In the genomic region with DNA sequence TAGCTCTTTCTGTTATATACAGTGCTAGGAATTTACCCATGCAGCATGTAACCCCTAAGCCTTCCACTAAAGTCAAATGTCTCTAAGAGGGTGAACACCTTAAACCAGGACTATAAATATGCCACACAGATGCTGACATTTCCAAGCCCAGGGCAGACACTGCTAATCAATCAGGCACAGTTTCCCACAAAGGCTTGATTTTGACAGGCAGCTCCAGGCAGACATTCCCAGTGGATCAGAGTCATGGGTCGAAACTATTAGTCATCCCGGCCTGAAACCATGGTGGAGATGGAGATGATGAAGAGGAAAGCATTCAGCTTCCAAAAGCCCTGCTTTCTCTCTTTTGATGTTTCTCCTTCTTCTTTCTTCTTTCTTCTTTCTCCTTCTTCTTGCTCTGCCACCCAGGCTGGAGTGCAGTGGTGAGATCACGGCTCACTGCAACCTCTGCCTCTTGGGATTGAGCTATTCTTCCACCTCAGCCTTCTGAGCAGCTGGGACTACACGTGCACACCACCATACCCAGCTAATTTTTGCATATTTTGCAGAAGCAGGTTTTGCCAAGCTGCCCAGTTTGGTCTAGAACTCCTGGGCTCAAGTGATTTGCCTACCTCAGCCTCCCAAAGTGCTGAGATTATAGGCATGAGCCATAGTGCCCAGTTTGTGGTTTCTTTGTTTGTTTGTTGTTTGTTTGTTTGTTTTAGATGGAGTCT, we compare ENCODE assay signal across 25 cellular contexts. TPM values are rescaled to one million over a fixed set of nuclear protein-coding genes. Genes with fewer than 3 reads are reported as not detected.
DNase-seq lines count a peak whose midpoint lies in the region; ATAC-seq and TF ChIP-seq lines count a peak whose summit lies in the region.
"Had no signal": no experiment of that assay in that cellular context is flagged by ENCODE, and none has a peak within 500 bp of the region (broad histone marks: within the 10 kb centered on the region; RNA-seq: fewer than 3 reads in every experiment).

No MANE protein-coding gene starts in this region.

- dilution Hi-C loops in mammary epithelial cell (cut with HindIII; ENCODE audit: low sequenced_read_pairs) = no loop called here

- no TSS peak for BruUV-seq in mammary epithelial cell (replicated peaks; lab: Mats Ljungman, UMichigan)

- no peaks in the 10 kb centered on the region for H3K9me3 ChIP-seq in mammary epithelial cell (replicated peaks; ENCODE audit: insufficient read depth, low read length)
- H3K9me3 ChIP-seq: suprapubic skin had no signal

- H4K20me1 ChIP-seq in mammary epithelial cell (ENCODE audit: insufficient read depth, low read length) = no peaks in the 10 kb centered on the region

- H3K4me1 Mint-ChIP-seq in natural killer cell = peaks cover 33 to 49% of the 10 kb centered on the region in 2 donors
- peaks cover 22 to 31% of the 10 kb centered on the region in 2 donors for H3K4me1 Mint-ChIP-seq in natural killer cell treated with Interleukin-12 subunit alpha and Interleukin-12 subunit beta and Interleukin-15 and Interleukin-18, amount 100 ng/mL, for 72 hours (ENCODE audit: low read depth in 2 of 2)
- peaks cover 38% of the 10 kb centered on the region for H3K4me1 Mint-ChIP-seq in nephron

- 70% methylated on average over 4 of the region's 4 CpGs for WGBS in mammary epithelial cell (ENCODE audit: low coverage, missing lambda C conversion rate)

- H3K9me3 Mint-ChIP-seq in natural killer cell (no peaks in the 10 kb centered on the region), nephron (no peaks in the 10 kb centered on the region)
- H3K9me3 Mint-ChIP-seq in natural killer cell treated with Interleukin-12 subunit alpha and Interleukin-12 subunit beta and Interleukin-15 and Interleukin-18, amount 100 ng/mL, for 72 hours = no peaks in the 10 kb centered on the region
- H3K9me3 Mint-ChIP-seq: activated B cell treated with CpG ODN at 0.5 μM for 24 hours; activated CD4-positive, alpha-beta memory T cell treated with anti-CD3 and anti-CD28 coated beads for 36 hours; activated T-helper 2 cell treated with anti-CD3 and anti-CD28 coated beads, Interferon-gamma antibody, Interleukin-2, Interleukin-4, amounts not matched to agents 10 μg/mL and 5 μg/mL and 100 μg/mL, durations not matched to agents 14 hours and 24 hours and 36 hours; effector memory CD8-positive, alpha-beta T cell; immature natural killer cell; neural crest cell; stimulated activated effector memory CD8-positive, alpha-beta T cell treated with anti-CD3 and anti-CD28 coated beads, Interleukin-12 subunit alpha, Interleukin-12 subunit beta, amount 100 ng/mL, for 72 hours had no signal

- DNase-seq in natural killer cell (no peak), mammary epithelial cell (peak; percentile 59), DMS 273 treated with DMSO at 0.1 percent for 48 hours (lab: John Stamatoyannopoulos, UW) (no peak), SKM-1 treated with dmso at 0.1 percent for 144 hours (lab: John Stamatoyannopoulos, UW; ENCODE audit: unreplicated experiment) (no peak)
- no peak for DNase-seq in natural killer cell treated with Interleukin-12 subunit alpha and Interleukin-12 subunit beta and Interleukin-15 and Interleukin-18, amount 100 ng/mL, for 72 hours (ENCODE audit: low spot score)
- DNase-seq: activated B cell treated with CpG ODN at 0.5 μM for 24 hours; activated CD4-positive, alpha-beta memory T cell treated with anti-CD3 and anti-CD28 coated beads for 36 hours; effector memory CD8-positive, alpha-beta T cell; immature natural killer cell; NCI-H2029 treated with DMSO at 0.1 percent for 48 hours; NCI-H226; stimulated activated CD4-positive, alpha-beta T cell treated with anti-CD3 and anti-CD28 coated beads, Interleukin-2, amount 100 ng/mL, for 48 hours had no signal

- H3K27ac ChIP-seq in mammary epithelial cell (ENCODE audit: insufficient read depth, low read depth, low read length) = no peak overlapping the region
- H3K27ac ChIP-seq: C4-2B, hepatocyte, HL-60, suprapubic skin had no signal

- CTCF ChIA-PET in mammary epithelial cell (lab: Charles Lee; ENCODE audit: low non-redundant PET) = no interaction called here

- in situ Hi-C loops in mammary epithelial cell (cut with MboI; ENCODE audit: low sequenced_read_pairs in 2 of 2) = no loop called here

- H3K4me3 Mint-ChIP-seq in natural killer cell (peak overlapping the region; percentile 47), nephron (no peak overlapping the region)
- H3K4me3 Mint-ChIP-seq in natural killer cell treated with Interleukin-12 subunit alpha and Interleukin-12 subunit beta and Interleukin-15 and Interleukin-18, amount 100 ng/mL, for 72 hours = no peak overlapping the region
- H3K4me3 Mint-ChIP-seq: activated B cell treated with CpG ODN at 0.5 μM for 24 hours; activated CD4-positive, alpha-beta memory T cell treated with anti-CD3 and anti-CD28 coated beads for 36 hours; brain; effector memory CD8-positive, alpha-beta T cell; neural crest cell; stimulated activated effector memory CD8-positive, alpha-beta T cell treated with anti-CD3 and anti-CD28 coated beads, Interleukin-12 subunit alpha, Interleukin-12 subunit beta, amount 100 ng/mL, for 72 hours had no signal

- ATAC-seq in natural killer cell (no peak), GM19397 (IDR thresholded peaks at IDR 0.05; ENCODE audit: unreplicated experiment) (no peak)
- no peak for ATAC-seq in natural killer cell treated with Interleukin-12 subunit alpha and Interleukin-12 subunit beta and Interleukin-15 and Interleukin-18, amount 100 ng/mL, for 72 hours
- ATAC-seq: effector memory CD8-positive, alpha-beta T cell; HCT116; Right ventricle myocardium inferior; stimulated activated effector memory CD8-positive, alpha-beta T cell treated with anti-CD3 and anti-CD28 coated beads, Interleukin-12 subunit alpha, Interleukin-12 subunit beta, amount 100 ng/mL, for 72 hours had no signal

- no peak overlapping the region for H3K9ac ChIP-seq in mammary epithelial cell (ENCODE audit: insufficient read depth, low read length)

- H3K27ac Mint-ChIP-seq in natural killer cell = no peak overlapping the region
- no peak overlapping the region for H3K27ac Mint-ChIP-seq in natural killer cell treated with Interleukin-12 subunit alpha and Interleukin-12 subunit beta and Interleukin-15 and Interleukin-18, amount 100 ng/mL, for 72 hours
- peak overlapping the region in 2 of 3 experiments; percentile 5 to 16 for H3K27ac Mint-ChIP-seq in nephron
- H3K27ac Mint-ChIP-seq: activated B cell treated with CpG ODN at 0.5 μM for 24 hours; activated CD4-positive, alpha-beta memory T cell treated with anti-CD3 and anti-CD28 coated beads for 36 hours; activated T-helper 2 cell treated with anti-CD3 and anti-CD28 coated beads, Interferon-gamma antibody, Interleukin-2, Interleukin-4, amounts not matched to agents 10 μg/mL and 5 μg/mL and 100 μg/mL, durations not matched to agents 14 hours and 24 hours and 36 hours; effector memory CD8-positive, alpha-beta T cell; stimulated activated effector memory CD8-positive, alpha-beta T cell treated with anti-CD3 and anti-CD28 coated beads, Interleukin-12 subunit alpha, Interleukin-12 subunit beta, amount 100 ng/mL, for 72 hours had no signal

- no peak overlapping the region for H3K4me3 ChIP-seq in mammary epithelial cell (replicated peaks in 1 of 3; ENCODE audit: insufficient read depth in 1 of 3, low read depth in 2 of 3, low read length in 3 of 3)
- H3K4me3 ChIP-seq: hepatocyte, smooth muscle cell, suprapubic skin had no signal

- H3K4me1 ChIP-seq in mammary epithelial cell (ENCODE audit: insufficient read depth, low read length) = no peaks in the 10 kb centered on the region
- H3K4me1 ChIP-seq: suprapubic skin had no signal

- H3K4me2 ChIP-seq in mammary epithelial cell (ENCODE audit: insufficient read depth, low read depth, low read length) = no peak overlapping the region
- H3K4me2 ChIP-seq: hepatocyte, smooth muscle cell had no signal

- H3K79me2 ChIP-seq in mammary epithelial cell (ENCODE audit: insufficient read depth, low read length) = no peaks in the 10 kb centered on the region
- H3K79me2 ChIP-seq: hepatocyte had no signal

- H3K27me3 Mint-ChIP-seq in natural killer cell (ENCODE audit: low read depth in 2 of 2) (peaks cover 6% of the 10 kb centered on the region in 2 donors), nephron (ENCODE audit: low read depth) (peaks cover 16% of the 10 kb centered on the region)
- H3K27me3 Mint-ChIP-seq in natural killer cell treated with Interleukin-12 subunit alpha and Interleukin-12 subunit beta and Interleukin-15 and Interleukin-18, amount 100 ng/mL, for 72 hours = peaks cover 0 to 7% of the 10 kb centered on the region in 2 donors
- H3K27me3 Mint-ChIP-seq: activated B cell treated with CpG ODN at 0.5 μM for 24 hours; effector memory CD8-positive, alpha-beta T cell had no signal

- no peaks in the 10 kb centered on the region for H3K36me3 ChIP-seq in mammary epithelial cell (ENCODE audit: insufficient read depth, low read length)
- H3K36me3 ChIP-seq: suprapubic skin had no signal

- H2AFZ ChIP-seq in mammary epithelial cell (ENCODE audit: low read depth, low read length) = no peak overlapping the region
- H2AFZ ChIP-seq: hepatocyte had no signal

- intact Hi-C loops in natural killer cell (cut with micrococcal nuclease) = no loop called here
- intact Hi-C loops in mammary epithelial cell (cut with micrococcal nuclease) = no loop called here

- peaks cover 2% of the 10 kb centered on the region for H3K27me3 ChIP-seq in mammary epithelial cell (ENCODE audit: insufficient read depth, low read length)
- H3K27me3 ChIP-seq: hepatocyte, suprapubic skin had no signal

- no peaks in the 10 kb centered on the region for H3K36me3 Mint-ChIP-seq in natural killer cell
- H3K36me3 Mint-ChIP-seq in natural killer cell treated with Interleukin-12 subunit alpha and Interleukin-12 subunit beta and Interleukin-15 and Interleukin-18, amount 100 ng/mL, for 72 hours = no peaks in the 10 kb centered on the region
- H3K36me3 Mint-ChIP-seq in nephron (ENCODE audit: low read depth) = no peaks in the 10 kb centered on the region
- H3K36me3 Mint-ChIP-seq: activated CD4-positive, alpha-beta memory T cell treated with anti-CD3 and anti-CD28 coated beads for 36 hours; brain; stimulated activated effector memory CD8-positive, alpha-beta T cell treated with anti-CD3 and anti-CD28 coated beads, Interleukin-12 subunit alpha, Interleukin-12 subunit beta, amount 100 ng/mL, for 72 hours had no signal

- TF ChIP-seq CTCF in natural killer cell (IDR thresholded peaks at IDR 0.05) (no peak), mammary epithelial cell (conservative IDR thresholded peaks at IDR 0.05 in 1 of 2, IDR thresholded peaks at IDR 0.05 in 1 of 2; ENCODE audit: extremely low read depth in 1 of 2, insufficient read depth in 1 of 2, low read depth in 1 of 2, low read length in 2 of 2) (no peak), nephron (IDR thresholded peaks at IDR 0.05; ENCODE audit: unreplicated experiment in 3 of 3) (no peak)

RNA-seq across cellular contexts. Expression of gene SORCS2, which starts 21.0 kb away (rescaled TPM):
- total RNA-seq in natural killer cell = 1 to 10 TPM; 1.2 to 2.5 (median 1.4) TPM
- total RNA-seq in natural killer cell treated with Interleukin-12 subunit alpha and Interleukin-12 subunit beta and Interleukin-15 and Interleukin-18, amount 100 ng/mL, for 72 hours = under 1 TPM; 0.17 to 0.21 TPM
- 10 to 100 TPM in 1 of 2 donors, 1 to 10 TPM in 1; 1.6 to 10.7 TPM for total RNA-seq in mammary epithelial cell
- polyA plus RNA-seq in mammary epithelial cell = 0.91 TPM
- polyA minus RNA-seq in mammary epithelial cell = 0.47 TPM
- total RNA-seq: activated B cell treated with CpG ODN at 0.5 μM for 24 hours had no signal

Comparison
In these comparisons a context has a peak if more than half of its experiments do, and no peak if none do; other contexts are left out.
1. H3K27ac Mint-ChIP-seq: peak in nephron (2 of 3); none in natural killer cell (0 of 2) and natural killer cell treated with Interleukin-12 subunit alpha and Interleukin-12 subunit beta and Interleukin-15 and Interleukin-18, amount 100 ng/mL, for 72 hours (0 of 2).